ENCODE assay signal across 9 cellular contexts in genomic region chr2:203122317-203122998, GRCh38.
A peak's percentile ranks its signal among the peaks of the same experiment; 100 is the strongest.
DNase-seq lines count a peak whose midpoint lies in the region; ATAC-seq and TF ChIP-seq lines count a peak whose summit lies in the region.
"Had no signal": no experiment of that assay in that cellular context is flagged by ENCODE, and none has a peak within 500 bp of the region (broad histone marks: within the 10 kb centered on the region; RNA-seq: fewer than 3 reads in every experiment).

No MANE protein-coding gene starts in this region.

- no peaks in the 10 kb centered on the region for H3K4me1 ChIP-seq in left ventricle myocardium inferior
- H3K4me1 ChIP-seq in right cardiac atrium (ENCODE audit: control insufficient read depth, insufficient read depth, low read length), result no peaks in the 10 kb centered on the region
- no peaks in the 10 kb centered on the region for H3K4me1 ChIP-seq in PC-9 (replicated peaks; ENCODE audit: insufficient read depth)
- no peaks in the 10 kb centered on the region for H3K4me1 ChIP-seq in foreskin keratinocyte
- no peaks in the 10 kb centered on the region for H3K4me1 ChIP-seq in CD8-positive, alpha-beta T cell (ENCODE audit: insufficient read depth, low read length)

- no peak overlapping the region for H3K4me2 ChIP-seq in PC-9

- H3K36me3 ChIP-seq in left ventricle myocardium inferior (peaks cover 60% of the 10 kb centered on the region), PC-9 (ENCODE audit: low read depth) (no peaks in the 10 kb centered on the region)
- no peaks in the 10 kb centered on the region for H3K36me3 ChIP-seq in CD8-positive, alpha-beta T cell (ENCODE audit: insufficient read depth, low read length)

- DNase-seq in left ventricle myocardium inferior (no peak), right cardiac atrium (no peak), PC-9 (no peak), foreskin keratinocyte (no peak), SK-N-DZ (ENCODE audit: low spot score) (no peak), NCI-H82 treated with DMSO at 0.1 percent for 48 hours (lab: John Stamatoyannopoulos, UW; ENCODE audit: unreplicated experiment) (no peak)
- no peak for DNase-seq in CD8-positive, alpha-beta T cell
- DNase-seq: activated effector memory CD4-positive, alpha-beta T cell treated with Interleukin-2 at 50 U/mL for 16 hours had no signal

- peaks cover 26% of the 10 kb centered on the region for H3K36me3 Mint-ChIP-seq in CD8-positive, alpha-beta T cell

- no peaks in the 10 kb centered on the region for H3F3A ChIP-seq in PC-9 (ENCODE audit: insufficient read depth, low read depth)

- no peak overlapping the region for H3K27ac ChIP-seq in left ventricle myocardium inferior (replicated peaks)
- no peak overlapping the region for H3K27ac ChIP-seq in right cardiac atrium (ENCODE audit: low read length)
- H3K27ac ChIP-seq in PC-9, result no peak overlapping the region
- no peak overlapping the region for H3K27ac ChIP-seq in foreskin keratinocyte
- H3K27ac ChIP-seq in CD8-positive, alpha-beta T cell (ENCODE audit: low read depth, low read length), result no peak overlapping the region

- TF ChIP-seq CTCF in left ventricle myocardium inferior (IDR thresholded peaks at IDR 0.05; ENCODE audit: borderline replicate concordance), result peak; percentile 25
- TF ChIP-seq CTCF in PC-9 (conservative IDR thresholded peaks at IDR 0.05), result peak; percentile 24; the same call in 1 of the 2 replicates
- peak; percentile 37 for TF ChIP-seq CTCF in foreskin keratinocyte (conservative IDR thresholded peaks at IDR 0.05)
- TF ChIP-seq CTCF in CD8-positive, alpha-beta T cell (IDR thresholded peaks at IDR 0.05), result no peak

- H3K9me3 Mint-ChIP-seq in CD8-positive, alpha-beta T cell, result no peaks in the 10 kb centered on the region

- no peaks in the 10 kb centered on the region for H4K20me1 ChIP-seq in PC-9 (ENCODE audit: insufficient read depth)

- CTCF ChIA-PET in PC-9 (lab: Charles Lee), result no interaction called here
- CTCF ChIA-PET in CD8-positive, alpha-beta T cell (lab: Charles Lee), result no interaction called here

- H3K9me3 ChIP-seq in left ventricle myocardium inferior (replicated peaks), result no peaks in the 10 kb centered on the region
- H3K9me3 ChIP-seq in right cardiac atrium (ENCODE audit: control insufficient read depth, low read length), result no peaks in the 10 kb centered on the region
- no peaks in the 10 kb centered on the region for H3K9me3 ChIP-seq in PC-9 (ENCODE audit: insufficient read depth, low read depth)
- H3K9me3 ChIP-seq in CD8-positive, alpha-beta T cell (ENCODE audit: low read length), result no peaks in the 10 kb centered on the region

- intact Hi-C loops in left ventricle myocardium inferior (cut with micrococcal nuclease), result no loop called here
- intact Hi-C loops in right cardiac atrium (cut with DNase I), result no loop called here
- intact Hi-C loops in PC-9 (cut with micrococcal nuclease; ENCODE audit: unreplicated experiment), result no loop called here
- intact Hi-C loops in CD8-positive, alpha-beta T cell (cut with DNase I, micrococcal nuclease), result no loop called here

- H3K27me3 Mint-ChIP-seq in CD8-positive, alpha-beta T cell (ENCODE audit: low read depth), result no peaks in the 10 kb centered on the region

- no peaks in the 10 kb centered on the region for H3K79me2 ChIP-seq in PC-9 (ENCODE audit: low read depth)

- no peak overlapping the region for H3K4me3 Mint-ChIP-seq in CD8-positive, alpha-beta T cell

- 72% methylated on average over 1 of the region's 1 CpG for WGBS in right cardiac atrium

- H3K27me3 ChIP-seq in left ventricle myocardium inferior (ENCODE audit: low read depth) (no peaks in the 10 kb centered on the region), right cardiac atrium (ENCODE audit: control insufficient read depth, insufficient read depth) (no peaks in the 10 kb centered on the region), PC-9 (ENCODE audit: insufficient read depth, low read depth) (no peaks in the 10 kb centered on the region), foreskin keratinocyte (no peaks in the 10 kb centered on the region)
- H3K27me3 ChIP-seq in CD8-positive, alpha-beta T cell (ENCODE audit: insufficient read depth, low read length), result no peaks in the 10 kb centered on the region

- H3K4me3 ChIP-seq in left ventricle myocardium inferior, result no peak overlapping the region
- H3K4me3 ChIP-seq in right cardiac atrium (ENCODE audit: low read length), result no peak overlapping the region
- H3K4me3 ChIP-seq in PC-9, result no peak overlapping the region
- no peak overlapping the region for H3K4me3 ChIP-seq in CD8-positive, alpha-beta T cell (ENCODE audit: low read depth, low read length)

- no peaks in the 10 kb centered on the region for H3K4me1 Mint-ChIP-seq in CD8-positive, alpha-beta T cell (ENCODE audit: low read depth)

- H3K9me2 ChIP-seq in PC-9 (ENCODE audit: insufficient read depth), result no peaks in the 10 kb centered on the region

- ATAC-seq in right cardiac atrium, result no peak
- ATAC-seq in foreskin keratinocyte, result no peak
- ATAC-seq in CD8-positive, alpha-beta T cell, result no peak
- no peak for ATAC-seq in GM18909 (IDR thresholded peaks at IDR 0.05; ENCODE audit: poor library complexity, unreplicated experiment)

- BruUV-seq in PC-9 (replicated peaks; lab: Mats Ljungman, UMichigan), result no TSS peak

- H2AFZ ChIP-seq in PC-9, result no peak overlapping the region

- no peak overlapping the region for H3K27ac Mint-ChIP-seq in CD8-positive, alpha-beta T cell

- POLR2A ChIA-PET in PC-9 (lab: Charles Lee; ENCODE audit: unreplicated experiment), result no interaction called here
- POLR2A ChIA-PET in CD8-positive, alpha-beta T cell (lab: Charles Lee), result interaction anchor here (0.7 kb wide), 1 partner anchor 14 kb away, joined by 3 read pairs; no protein-coding TSS in a partner anchor
